ENCODE assay signal across 8 cellular contexts in genomic region chr3:141454906-141455602, GRCh38. TPM values are rescaled to one million over a fixed set of nuclear protein-coding genes. Genes with fewer than 3 reads are reported as not detected.
DNase-seq lines count a peak whose midpoint lies in the region; ATAC-seq, FAIRE-seq and TF ChIP-seq lines count a peak whose summit lies in the region.

No MANE protein-coding gene starts in this region.

- peaks cover 24% of the 10 kb centered on the region for H3K4me1 ChIP-seq in lower lobe of right lung

- TF ChIP-seq CTCF in lower lobe of right lung (IDR thresholded peaks at IDR 0.05) = peak; percentile 70

- H3K9me3 ChIP-seq in lower lobe of right lung = no peaks in the 10 kb centered on the region

- H3K36me3 ChIP-seq in H7 (replicated peaks; ENCODE audit: control insufficient read depth, insufficient read depth, low read length) (no peaks in the 10 kb centered on the region), lower lobe of right lung (no peaks in the 10 kb centered on the region)

- H3K27ac ChIP-seq in lower lobe of right lung = no peak overlapping the region

- no peak for DNase-seq in activated CD4-positive, CD25-positive, alpha-beta regulatory T cell treated with anti-CD3 and anti-CD28 coated beads, Interleukin-2, amount 50 U/mL, for 72 hours
- peak; percentile 80 for DNase-seq in H7
- peak; percentile 86 for DNase-seq in NCI-H1436 (lab: John Stamatoyannopoulos, UW)
- DNase-seq in SKM-1 (lab: John Stamatoyannopoulos, UW; ENCODE audit: unreplicated experiment) = peak; percentile 82
- DNase-seq in dermis blood vessel endothelial cell = peak; percentile 89
- DNase-seq in lower lobe of right lung = no peak
- peak; percentile 77 for DNase-seq in urothelium cell line (ENCODE audit: low spot score)

- peak; percentile 84 to 92 for ATAC-seq in activated CD4-positive, CD25-positive, alpha-beta regulatory T cell treated with anti-CD3 and anti-CD28 coated beads, Interleukin-2, amount 50 U/mL, for 24 hours
- peak; percentile 83 to 85 for ATAC-seq in lower lobe of right lung

- no peak for FAIRE-seq in urothelium cell line (lab: Jason Lieb, UNC)

- H3K27me3 ChIP-seq in H7 (ENCODE audit: control insufficient read depth, insufficient read depth, low read length) (no peaks in the 10 kb centered on the region), lower lobe of right lung (ENCODE audit: low read depth) (no peaks in the 10 kb centered on the region)

- H3K4me3 ChIP-seq in H7 (ENCODE audit: insufficient read depth, low read depth, low read length) (no peak overlapping the region), lower lobe of right lung (no peak overlapping the region)

- intact Hi-C loops in lower lobe of right lung (cut with DNase I) = loop anchor here (5.0 to 10.0 kb wide), 2 partner anchors 100 to 107 kb away; no protein-coding TSS in a partner anchor

RNA-seq across cellular contexts. Expression of gene RASA2, which starts 31.8 kb away (rescaled TPM):
- 11.6 and 17.9 TPM in 2 replicates for total RNA-seq in H7 (2014; rRNA removed; shearing (Covaris generic))
- total RNA-seq in dermis blood vessel endothelial cell (12.7 and 15.3 TPM in 2 replicates), lower lobe of right lung (21.5 TPM)

Comparison
In these comparisons a context has a peak if more than half of its experiments do, and no peak if none do; other contexts are left out.
1. DNase-seq: peak in H7 (single experiment), NCI-H1436 (single experiment), SKM-1 (single experiment), dermis blood vessel endothelial cell (single experiment) and urothelium cell line (single experiment); none in activated CD4-positive, CD25-positive, alpha-beta regulatory T cell treated with anti-CD3 and anti-CD28 coated beads, Interleukin-2, amount 50 U/mL, for 72 hours (single experiment) and lower lobe of right lung (single experiment).